In the genomic region with DNA sequence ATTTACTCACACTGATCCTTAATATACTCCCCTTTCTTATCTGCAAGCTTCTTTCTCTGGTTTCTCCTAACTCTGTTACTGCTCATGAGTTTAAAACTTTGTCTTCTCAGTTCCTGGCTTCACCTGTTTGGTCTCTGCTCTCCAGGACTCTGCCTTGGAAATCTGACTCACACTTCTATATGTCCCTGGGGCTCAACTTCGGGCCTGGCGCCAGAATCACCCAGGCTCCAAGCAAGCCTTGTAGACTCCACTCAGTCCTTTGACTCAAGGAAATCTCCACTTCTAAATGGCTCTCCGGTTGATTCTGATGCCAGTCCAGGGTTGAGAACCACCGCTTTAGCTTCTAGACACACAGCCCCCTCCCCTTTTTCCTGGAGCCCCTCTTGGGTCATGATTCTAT, we compare ENCODE assay signal across 11 cellular contexts. TPM values are rescaled to one million over a fixed set of nuclear protein-coding genes. Genes with fewer than 3 reads are reported as not detected.
DNase-seq lines count a peak whose midpoint lies in the region; ATAC-seq and TF ChIP-seq lines count a peak whose summit lies in the region.
"Had no signal": no experiment of that assay in that cellular context is flagged by ENCODE, and none has a peak within 500 bp of the region (broad histone marks: within the 10 kb centered on the region; RNA-seq: fewer than 3 reads in every experiment).

No MANE protein-coding gene starts in this region.

- H3K9me3 ChIP-seq in T-helper 17 cell (ENCODE audit: control insufficient read depth, low read length, poor library complexity, severe bottlenecking) (no peaks in the 10 kb centered on the region), Caco-2 (no peaks in the 10 kb centered on the region)

- H3K4me1 Mint-ChIP-seq in progenitor cell of endocrine pancreas (ENCODE audit: low read depth) (peaks cover 3% of the 10 kb centered on the region), T-helper 17 cell (peaks cover 21% of the 10 kb centered on the region), Caco-2 (ENCODE audit: low read depth, unreplicated experiment) (no peaks in the 10 kb centered on the region)

- BruUV-seq in Caco-2 (replicated peaks; lab: Mats Ljungman, UMichigan): no TSS peak

- no peak overlapping the region for H3K4me3 Mint-ChIP-seq in progenitor cell of endocrine pancreas (ENCODE audit: low read depth)
- no peak overlapping the region for H3K4me3 Mint-ChIP-seq in T-helper 17 cell
- H3K4me3 Mint-ChIP-seq in Caco-2 (ENCODE audit: unreplicated experiment): no peak overlapping the region
- H3K4me3 Mint-ChIP-seq: activated CD8-positive, alpha-beta memory T cell treated with anti-CD3 and anti-CD28 coated beads, Interleukin-2, amount 10 ng/mL, durations not matched to agents 7 days and 5 days; effector memory CD8-positive, alpha-beta T cell had no signal

- in situ Hi-C loops in G401 (cut with HindIII; ENCODE audit: low sequenced_read_pairs): no loop called here

- H3K27ac Mint-ChIP-seq in progenitor cell of endocrine pancreas: peak overlapping the region; percentile 45
- H3K27ac Mint-ChIP-seq in T-helper 17 cell: no peak overlapping the region
- H3K27ac Mint-ChIP-seq in Caco-2 (ENCODE audit: unreplicated experiment): no peak overlapping the region
- H3K27ac Mint-ChIP-seq: activated CD8-positive, alpha-beta memory T cell treated with anti-CD3 and anti-CD28 coated beads, Interleukin-2, amount 10 ng/mL, durations not matched to agents 7 days and 5 days; effector memory CD8-positive, alpha-beta T cell had no signal

- H3K36me3 Mint-ChIP-seq in progenitor cell of endocrine pancreas (ENCODE audit: insufficient read depth): peaks cover 1% of the 10 kb centered on the region
- H3K36me3 Mint-ChIP-seq in T-helper 17 cell (ENCODE audit: low read depth): peaks cover 7% of the 10 kb centered on the region
- H3K36me3 Mint-ChIP-seq in Caco-2 (ENCODE audit: insufficient read depth, unreplicated experiment): no peaks in the 10 kb centered on the region

- no peaks in the 10 kb centered on the region for H3K27me3 ChIP-seq in Caco-2 (replicated peaks; ENCODE audit: control insufficient read depth, insufficient read depth, low read length)

- POLR2A ChIA-PET in Caco-2 (lab: Charles Lee): no interaction called here

- DNase-seq in G401 (ENCODE audit: low spot score) (peak; percentile 48), fibroblast of pulmonary artery (ENCODE audit: low read depth) (peak; percentile 74), progenitor cell of endocrine pancreas (ENCODE audit: low spot score, unreplicated experiment) (no peak), T-helper 17 cell (no peak), Caco-2 (no peak)
- DNase-seq: activated CD8-positive, alpha-beta memory T cell treated with anti-CD3 and anti-CD28 coated beads, Interleukin-2, amount 10 ng/mL, durations not matched to agents 7 days and 5 days; effector memory CD8-positive, alpha-beta T cell; NCI-H510A treated with DMSO at 0.1 percent for 48 hours had no signal

- H3K4me1 ChIP-seq in Caco-2: no peaks in the 10 kb centered on the region

- H3K9me3 Mint-ChIP-seq in progenitor cell of endocrine pancreas (ENCODE audit: low read depth): no peaks in the 10 kb centered on the region
- no peaks in the 10 kb centered on the region for H3K9me3 Mint-ChIP-seq in Caco-2 (ENCODE audit: unreplicated experiment)
- H3K9me3 Mint-ChIP-seq: effector memory CD8-positive, alpha-beta T cell had no signal

- H3K4me3 ChIP-seq in fibroblast of pulmonary artery (replicated peaks; ENCODE audit: low read depth, low read length) (no peak overlapping the region), Caco-2 (ENCODE audit: low read depth, low read length) (no peak overlapping the region)

- no peak for TF ChIP-seq CTCF in fibroblast of pulmonary artery (IDR thresholded peaks at IDR 0.05; ENCODE audit: low read length, missing control alignments)
- TF ChIP-seq CTCF in progenitor cell of endocrine pancreas (IDR thresholded peaks at IDR 0.05; ENCODE audit: unreplicated experiment): no peak
- TF ChIP-seq CTCF in Caco-2 (IDR thresholded peaks at IDR 0.05; ENCODE audit: insufficient read depth in 1 of 2, low read depth in 1 of 2, low read length in 1 of 2, severe bottlenecking in 1 of 2, unreplicated experiment in 1 of 2): no peak

- CTCF ChIA-PET in Caco-2 (lab: Charles Lee): no interaction called here

- no peaks in the 10 kb centered on the region for H3K36me3 ChIP-seq in Caco-2 (ENCODE audit: control insufficient read depth, insufficient read depth, low read length)

- ATAC-seq in SK-N-SH treated with all-trans-retinoic acid at 6 μM for 48 hours (peak; percentile 59), GM18868 (IDR thresholded peaks at IDR 0.05; ENCODE audit: unreplicated experiment) (no peak), T-helper 17 cell (no peak), GM21515 (IDR thresholded peaks at IDR 0.05; ENCODE audit: unreplicated experiment) (no peak)
- ATAC-seq: activated CD8-positive, alpha-beta memory T cell treated with anti-CD3 and anti-CD28 coated beads, Interleukin-2, amount 10 ng/mL, durations not matched to agents 7 days and 5 days; effector memory CD8-positive, alpha-beta T cell had no signal

- intact Hi-C loops in Caco-2 (cut with micrococcal nuclease; ENCODE audit: unreplicated experiment): no loop called here

- H3K27me3 Mint-ChIP-seq in progenitor cell of endocrine pancreas: no peaks in the 10 kb centered on the region
- peaks cover 8% of the 10 kb centered on the region for H3K27me3 Mint-ChIP-seq in T-helper 17 cell
- H3K27me3 Mint-ChIP-seq in Caco-2 (ENCODE audit: insufficient read depth, unreplicated experiment): no peaks in the 10 kb centered on the region

TF ChIP-seq in SK-N-SH treated with all-trans-retinoic acid at 6 μM for 48 hours, 23 proteins besides CTCF, POLR2A, EP300 and RAD21:
- TF ChIP-seq, protein P1, sequence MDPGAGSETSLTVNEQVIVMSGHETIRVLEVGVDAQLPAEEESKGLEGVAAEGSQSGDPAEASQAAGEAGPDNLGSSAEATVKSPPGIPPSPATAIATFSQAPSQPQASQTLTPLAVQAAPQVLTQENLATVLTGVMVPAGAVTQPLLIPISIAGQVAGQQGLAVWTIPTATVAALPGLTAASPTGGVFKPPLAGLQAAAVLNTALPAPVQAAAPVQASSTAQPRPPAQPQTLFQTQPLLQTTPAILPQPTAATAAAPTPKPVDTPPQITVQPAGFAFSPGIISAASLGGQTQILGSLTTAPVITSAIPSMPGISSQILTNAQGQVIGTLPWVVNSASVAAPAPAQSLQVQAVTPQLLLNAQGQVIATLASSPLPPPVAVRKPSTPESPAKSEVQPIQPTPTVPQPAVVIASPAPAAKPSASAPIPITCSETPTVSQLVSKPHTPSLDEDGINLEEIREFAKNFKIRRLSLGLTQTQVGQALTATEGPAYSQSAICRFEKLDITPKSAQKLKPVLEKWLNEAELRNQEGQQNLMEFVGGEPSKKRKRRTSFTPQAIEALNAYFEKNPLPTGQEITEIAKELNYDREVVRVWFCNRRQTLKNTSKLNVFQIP (CRISPR knock-in tag; IDR thresholded peaks at IDR 0.05; ENCODE audit: borderline replicate concordance, low read depth): no peak
- TF ChIP-seq GLIS3 (CRISPR knock-in tag; IDR thresholded peaks at IDR 0.05): no peak

RNA-seq across cellular contexts. Expression of a gene that starts 57.8 kb away (rescaled TPM):
- not detected in 2 replicates for total RNA-seq in G401 (2014; rRNA removed; shearing (Covaris generic))
- total RNA-seq in progenitor cell of endocrine pancreas (not detected in 2 replicates), T-helper 17 cell (not detected), Caco-2 (2022) (not detected in 2 replicates)
- total RNA-seq: activated CD8-positive, alpha-beta memory T cell treated with anti-CD3 and anti-CD28 coated beads, Interleukin-2, amount 10 ng/mL, durations not matched to agents 7 days and 5 days had no signal

Comparison
In these comparisons a context has a peak if more than half of its experiments do, and no peak if none do; other contexts are left out.
1. DNase-seq: peak in G401 (single experiment) and fibroblast of pulmonary artery (single experiment); none in progenitor cell of endocrine pancreas (single experiment), T-helper 17 cell (0 of 3) and Caco-2 (0 of 2).